ENCODE assay signal across 17 cellular contexts in genomic region chr10:62011558-62011957, GRCh38.
DNase-seq lines count a peak whose midpoint lies in the region; ATAC-seq, FAIRE-seq and TF ChIP-seq lines count a peak whose summit lies in the region.
"Had no signal": no experiment of that assay in that cellular context is flagged by ENCODE, and none has a peak within 500 bp of the region (broad histone marks: within the 10 kb centered on the region; RNA-seq: fewer than 3 reads in every experiment).

No MANE protein-coding gene starts in this region.

- no peak overlapping the region for H3K27ac ChIP-seq in small intestine (ENCODE audit: low read depth in 1 of 2, low read length in 1 of 2)
- H3K27ac ChIP-seq in esophagus muscularis mucosa (replicated peaks in 1 of 4): no peak overlapping the region

- no peak for TF ChIP-seq RAD21 in Ishikawa (IDR thresholded peaks at IDR 0.05; ENCODE audit: low read depth)

- TF ChIP-seq POLR2A in esophagus muscularis mucosa (IDR thresholded peaks at IDR 0.05; ENCODE audit: low read depth): no peak

- intact Hi-C loops in esophagus muscularis mucosa (cut with DNase I): no loop called here

- TF ChIP-seq EP300 in Ishikawa (IDR thresholded peaks at IDR 0.05; ENCODE audit: borderline replicate concordance) (no peak), esophagus muscularis mucosa (IDR thresholded peaks at IDR 0.05) (no peak)

- TF ChIP-seq CTCF in epithelial cell of esophagus (IDR thresholded peaks at IDR 0.05; ENCODE audit: insufficient read depth, low read depth, low read length, missing control alignments) (no peak), esophagus muscularis mucosa (IDR thresholded peaks at IDR 0.05) (no peak)

- H3K4me3 ChIP-seq in epithelial cell of esophagus (ENCODE audit: low read length) (no peak overlapping the region), small intestine (ENCODE audit: low read depth in 1 of 2, low read length in 2 of 2) (no peak overlapping the region), esophagus muscularis mucosa (no peak overlapping the region)

- FAIRE-seq in small intestine (lab: Jason Lieb, UNC): no peak

- peaks cover 5 to 22% of the 10 kb centered on the region in 2 donors for H3K4me1 ChIP-seq in small intestine (ENCODE audit: control insufficient read depth in 2 of 2, insufficient read depth in 1 of 2, low read depth in 1 of 2, low read length in 1 of 2)
- peaks cover 16 to 22% (median 16%) of the 10 kb centered on the region in 4 donors for H3K4me1 ChIP-seq in esophagus muscularis mucosa

- WGBS in small intestine, 3 donors: 38 to 64% (median 40%) methylated on average over 5 of the region's 5 CpGs
- 89% methylated on average over 5 of the region's 5 CpGs for WGBS in esophagus muscularis mucosa

- H3K9me3 ChIP-seq in small intestine (ENCODE audit: control insufficient read depth, low read depth): no peaks in the 10 kb centered on the region
- H3K9me3 ChIP-seq in esophagus muscularis mucosa: no peaks in the 10 kb centered on the region

- no peak for ATAC-seq in GM18519 (IDR thresholded peaks at IDR 0.05; ENCODE audit: low FRiP score, unreplicated experiment)
- ATAC-seq: sciatic nerve had no signal

- DNase-seq in DMS53 (lab: John Stamatoyannopoulos, UW) (peak; percentile 70), epithelial cell of esophagus (ENCODE audit: low read depth) (peak; percentile 57), small intestine (peak; percentile 29), esophagus muscularis mucosa (ENCODE audit: extremely low spot score) (no peak)
- DNase-seq in stimulated activated CD4-positive, alpha-beta T cell treated with anti-CD3 and anti-CD28 coated beads, Interleukin-15, amount 100 ng/mL, for 24 hours: no peak
- DNase-seq: amniotic stem cell; DMS 273 treated with DMSO at 0.1 percent for 48 hours; endodermal cell; H9; hippocampal formation; kidney glomerular epithelial cell; NCI-H146; NCI-H226; stimulated activated CD4-positive, alpha-beta T cell treated with anti-CD3 and anti-CD28 coated beads, Interleukin-2, amount 100 ng/mL, for 24 hours had no signal

- H3K36me3 ChIP-seq in small intestine (ENCODE audit: control insufficient read depth in 2 of 2, insufficient read depth in 2 of 2, low read length in 2 of 2) (no peaks in the 10 kb centered on the region), esophagus muscularis mucosa (peaks cover 0 to 3% (median 0%) of the 10 kb centered on the region in 4 donors)

- H3K27me3 ChIP-seq in small intestine (ENCODE audit: control insufficient read depth in 2 of 2, insufficient read depth in 2 of 2, low read length in 2 of 2): no peaks in the 10 kb centered on the region
- H3K27me3 ChIP-seq in esophagus muscularis mucosa: no peaks in the 10 kb centered on the region

TF ChIP-seq in Ishikawa, 13 proteins besides CTCF, POLR2A, EP300 and RAD21:
- TF ChIP-seq CEBPB (IDR thresholded peaks at IDR 0.05) (no peak), EGR1 (IDR thresholded peaks at IDR 0.05) (no peak), TEAD4 (IDR thresholded peaks at IDR 0.05) (no peak), YY1 (IDR thresholded peaks at IDR 0.05; ENCODE audit: low read depth) (no peak), FOXM1 (IDR thresholded peaks at IDR 0.05; ENCODE audit: borderline replicate concordance, low read depth) (no peak), NFIC (IDR thresholded peaks at IDR 0.05) (no peak), TCF12 (IDR thresholded peaks at IDR 0.05; ENCODE audit: low read depth) (no peak), REST (IDR thresholded peaks at IDR 0.05; ENCODE audit: low read depth) (no peak), TAF1 (IDR thresholded peaks at IDR 0.05; ENCODE audit: low read depth) (no peak), CREB1 (IDR thresholded peaks at IDR 0.05; ENCODE audit: low read depth) (no peak), ZBTB7A (IDR thresholded peaks at IDR 0.05; ENCODE audit: low read depth) (no peak)
- TF ChIP-seq, protein P1, sequence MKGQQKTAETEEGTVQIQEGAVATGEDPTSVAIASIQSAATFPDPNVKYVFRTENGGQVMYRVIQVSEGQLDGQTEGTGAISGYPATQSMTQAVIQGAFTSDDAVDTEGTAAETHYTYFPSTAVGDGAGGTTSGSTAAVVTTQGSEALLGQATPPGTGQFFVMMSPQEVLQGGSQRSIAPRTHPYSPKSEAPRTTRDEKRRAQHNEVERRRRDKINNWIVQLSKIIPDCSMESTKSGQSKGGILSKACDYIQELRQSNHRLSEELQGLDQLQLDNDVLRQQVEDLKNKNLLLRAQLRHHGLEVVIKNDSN (IDR thresholded peaks at IDR 0.05): 0 out of 2 replicates have a peak, but pooled peaks have one; percentile 19
- TF ChIP-seq, protein P2, sequence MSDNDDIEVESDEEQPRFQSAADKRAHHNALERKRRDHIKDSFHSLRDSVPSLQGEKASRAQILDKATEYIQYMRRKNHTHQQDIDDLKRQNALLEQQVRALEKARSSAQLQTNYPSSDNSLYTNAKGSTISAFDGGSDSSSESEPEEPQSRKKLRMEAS (IDR thresholded peaks at IDR 0.05): 0 out of 2 replicates have a peak, but pooled peaks have one; percentile 12
TF ChIP-seq in Ishikawa: peak in this region for 2.

Comparison
In these comparisons a context has a peak if more than half of its experiments do, and no peak if none do; other contexts are left out.
1. DNase-seq: peak in DMS53 (single experiment), epithelial cell of esophagus (single experiment) and small intestine (single experiment); none in stimulated activated CD4-positive, alpha-beta T cell treated with anti-CD3 and anti-CD28 coated beads, Interleukin-15, amount 100 ng/mL, for 24 hours (single experiment) and esophagus muscularis mucosa (single experiment).